In genomic region chr21:45282283-45283018, GRCh38 we compare ENCODE assay signal across 17 cellular contexts.
"Had no signal": no experiment of that assay in that cellular context is flagged by ENCODE, and none has a peak within 500 bp of the region (broad histone marks: within the 10 kb centered on the region; RNA-seq: fewer than 3 reads in every experiment).

No MANE protein-coding gene starts in this region.

- H3K9me3 Mint-ChIP-seq: activated B cell treated with CpG ODN at 0.5 μM for 24 hours; activated naive CD4-positive, alpha-beta T cell treated with anti-CD3 and anti-CD28 coated beads, Interleukin-2, amount 50 U/mL, for 24 hours; activated T-helper 17 cell treated with anti-CD3 and anti-CD28 coated beads, Interleukin-2, amount 50 U/mL, for 72 hours; dendritic cell treated with granulocyte-macrophage colony-stimulating factor and Interleukin-4, amounts not matched to agents 40 ng/mL and 50 ng/mL, for 4 days; nephron; stimulated activated naive CD8-positive, alpha-beta T cell treated with anti-CD3 and anti-CD28 coated beads, Interleukin-15, amount 100 ng/mL, for 72 hours; T-helper 1 cell treated with Interleukin-12 subunit alpha and Interleukin-12 subunit beta and Interleukin-4 antibody, amounts not matched to agents 30 μg/mL and 1 μg/mL, for 36 hours had no signal

- H3K9me3 ChIP-seq: SK-N-SH, tibial nerve had no signal

- H3K4me2 ChIP-seq: SK-N-SH had no signal

- H3K27ac ChIP-seq: brain microvascular endothelial cell, tibial nerve had no signal

- H3K27me3 ChIP-seq: brain microvascular endothelial cell, tibial nerve had no signal

- H3K9ac ChIP-seq: SK-N-SH had no signal

- H3K27me3 Mint-ChIP-seq: activated B cell treated with CpG ODN at 0.5 μM for 24 hours; activated naive CD4-positive, alpha-beta T cell treated with anti-CD3 and anti-CD28 coated beads, Interleukin-2, amount 50 U/mL, for 24 hours; activated T-helper 17 cell treated with anti-CD3 and anti-CD28 coated beads, Interleukin-2, amount 50 U/mL, for 72 hours; dendritic cell treated with granulocyte-macrophage colony-stimulating factor and Interleukin-4, amounts not matched to agents 40 ng/mL and 50 ng/mL, for 4 days; stimulated activated naive CD8-positive, alpha-beta T cell treated with anti-CD3 and anti-CD28 coated beads, Interleukin-15, amount 100 ng/mL, for 72 hours had no signal

- H3K27ac Mint-ChIP-seq: activated B cell treated with CpG ODN at 0.5 μM for 24 hours; activated naive CD4-positive, alpha-beta T cell treated with anti-CD3 and anti-CD28 coated beads, Interleukin-2, amount 50 U/mL, for 24 hours; activated T-helper 17 cell treated with anti-CD3 and anti-CD28 coated beads, Interleukin-2, amount 50 U/mL, for 72 hours; dendritic cell treated with granulocyte-macrophage colony-stimulating factor and Interleukin-4, amounts not matched to agents 40 ng/mL and 50 ng/mL, for 4 days; T-helper 1 cell treated with Interleukin-12 subunit alpha and Interleukin-12 subunit beta and Interleukin-4 antibody, amounts not matched to agents 30 μg/mL and 1 μg/mL, for 36 hours had no signal

- DNase-seq: activated B cell treated with CpG ODN at 0.5 μM for 24 hours; activated CD4-positive, alpha-beta T cell treated with anti-CD3 and anti-CD28 coated beads, Interleukin-2, amount 50 U/mL, for 1 hour; amygdala; brain microvascular endothelial cell; cerebellar nuclear complex; hypothalamus; left cardiac atrium; SK-N-SH; stimulated activated CD4-positive, alpha-beta T cell treated with anti-CD3 and anti-CD28 coated beads, Interleukin-4, amount 100 ng/mL, for 4 hours; stimulated activated naive CD8-positive, alpha-beta T cell treated with anti-CD3 and anti-CD28 coated beads, Interleukin-15, amount 100 ng/mL, for 72 hours had no signal

- H3K4me3 ChIP-seq: tibial nerve had no signal

- ATAC-seq: activated T-helper 17 cell treated with anti-CD3 and anti-CD28 coated beads, Interleukin-2, amount 50 U/mL, for 72 hours; left cardiac atrium; Right ventricle myocardium inferior; stimulated activated naive CD8-positive, alpha-beta T cell treated with anti-CD3 and anti-CD28 coated beads, Interleukin-15, amount 100 ng/mL, for 72 hours had no signal

- H3K4me3 Mint-ChIP-seq: activated B cell treated with CpG ODN at 0.5 μM for 24 hours; activated naive CD4-positive, alpha-beta T cell treated with anti-CD3 and anti-CD28 coated beads, Interleukin-2, amount 50 U/mL, for 24 hours; activated T-helper 17 cell treated with anti-CD3 and anti-CD28 coated beads, Interleukin-2, amount 50 U/mL, for 72 hours; dendritic cell treated with granulocyte-macrophage colony-stimulating factor and Interleukin-4, amounts not matched to agents 40 ng/mL and 50 ng/mL, for 4 days; stimulated activated naive CD8-positive, alpha-beta T cell treated with anti-CD3 and anti-CD28 coated beads, Interleukin-15, amount 100 ng/mL, for 72 hours; T-helper 1 cell treated with Interleukin-12 subunit alpha and Interleukin-12 subunit beta and Interleukin-4 antibody, amounts not matched to agents 30 μg/mL and 1 μg/mL, for 36 hours had no signal
